8 cellular contexts compared by ENCODE assay signal in the genomic region with DNA sequence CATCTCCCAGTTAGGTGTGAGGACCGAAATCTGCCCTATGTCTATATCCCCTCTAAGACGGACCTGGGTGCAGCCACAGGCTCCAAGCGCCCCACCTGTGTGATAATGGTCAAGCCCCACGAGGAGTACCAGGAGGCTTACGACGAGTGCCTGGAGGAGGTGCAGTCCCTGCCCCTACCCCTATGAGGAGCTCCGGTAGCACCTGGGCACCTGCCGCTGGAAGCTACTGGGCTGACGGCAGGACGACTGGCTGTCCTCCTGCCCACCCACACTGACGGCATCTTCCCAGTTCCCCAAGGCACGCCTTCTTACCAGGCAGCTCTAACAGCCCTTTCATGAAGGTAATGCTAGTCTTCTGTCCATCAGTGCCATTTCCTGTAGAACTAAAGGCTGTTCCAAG.
DNase-seq lines count a peak whose midpoint lies in the region; ATAC-seq, FAIRE-seq and TF ChIP-seq lines count a peak whose summit lies in the region.
"Not testable (repeated sequence)": the region's sequence is repeated elsewhere in the genome, so short reads cannot be mapped to it uniquely, and the experiment has no call there.

No MANE protein-coding gene starts in this region.

- not testable (repeated sequence) for TF ChIP-seq EP300 in HepG2 (IDR thresholded peaks at IDR 0.05; ENCODE audit: low read depth in 2 of 2, low read length in 2 of 2); HepG2 (CRISPR knock-in tag; IDR thresholded peaks at IDR 0.05; ENCODE audit: borderline replicate concordance)

- not testable (repeated sequence) for H3K4me3 ChIP-seq in AG04450 (ENCODE audit: low read depth, low read length); HepG2 (replicated peaks in 1 of 3; ENCODE audit: insufficient read depth in 1 of 3, low read depth in 2 of 3, low read length in 3 of 3)

- not testable (repeated sequence) for H2AFZ ChIP-seq in HepG2 (ENCODE audit: low read length)

- not testable (repeated sequence) for FAIRE-seq in HepG2 (lab: Jason Lieb, UNC)

- not testable (repeated sequence) for H3K36me3 ChIP-seq in HepG2 (replicated peaks in 1 of 2; ENCODE audit: control insufficient read depth in 1 of 2, insufficient read depth in 2 of 2, low read length in 2 of 2)

- BruUV-seq in MCF 10A (replicated peaks; lab: Mats Ljungman, UMichigan); HepG2 (replicated peaks; lab: Mats Ljungman, UMichigan): not testable (repeated sequence)

- TF ChIP-seq CTCF in AG04450 (IDR thresholded peaks at IDR 0.05; ENCODE audit: low read depth, low read length): not testable (repeated sequence)
- TF ChIP-seq CTCF in GM12872 (IDR thresholded peaks at IDR 0.05; ENCODE audit: insufficient read depth, low read depth, low read length): 0 out of 3 replicates have a peak, but pooled peaks have one; percentile 25
- 0 out of 2 replicates have a peak, but pooled peaks have one; percentile 8 for TF ChIP-seq CTCF in VCaP (conservative IDR thresholded peaks at IDR 0.05)
- TF ChIP-seq CTCF in MCF 10A (IDR thresholded peaks at IDR 0.05; ENCODE audit: unreplicated experiment): peak; percentile 11
- TF ChIP-seq CTCF in foreskin keratinocyte (conservative IDR thresholded peaks at IDR 0.05): peak; percentile 61
- TF ChIP-seq CTCF in HepG2 (CRISPR knock-in tag; IDR thresholded peaks at IDR 0.05): peak; percentile 42

- intact Hi-C loops in MCF 10A (cut with micrococcal nuclease); HepG2 (cut with micrococcal nuclease; ENCODE audit: unreplicated experiment): not testable (repeated sequence)

- not testable (repeated sequence) for H4K20me1 ChIP-seq in HepG2 (ENCODE audit: insufficient read depth, low read length)

- H3K36me3 Mint-ChIP-seq in MCF 10A (ENCODE audit: insufficient read depth, unreplicated experiment): not testable (repeated sequence)

- in situ Hi-C loops in HepG2 (cut with HindIII; ENCODE audit: extremely low pct_ligation_motif_present, low pct_unique_long_range_greater_than_20kb): not testable (repeated sequence)

- H3K9me3 Mint-ChIP-seq in MCF 10A (ENCODE audit: unreplicated experiment): not testable (repeated sequence)

- ATAC-seq in foreskin keratinocyte (peak; percentile 75), HepG2 (peak; percentile 89)

- H3K27me3 Mint-ChIP-seq in MCF 10A (ENCODE audit: insufficient read depth, unreplicated experiment): not testable (repeated sequence)

- DNase-seq in AG04450 (ENCODE audit: low read depth, low spot score); MCF 10A (ENCODE audit: unreplicated experiment); foreskin keratinocyte; HepG2 (ENCODE audit: low spot score): not testable (repeated sequence)
- peak; percentile 63 for DNase-seq in HT-29 (ENCODE audit: low spot score)
- DNase-seq in stimulated activated CD4-positive, alpha-beta T cell treated with anti-CD3 and anti-CD28 coated beads, Interleukin-1b, Interleukin-23, amount 100 ng/mL, for 48 hours: peak; percentile 1

- not testable (repeated sequence) for TF ChIP-seq POLR2A in HepG2 (IDR thresholded peaks at IDR 0.05; ENCODE audit: insufficient read depth in 1 of 2, low read depth in 2 of 2, low read length in 2 of 2)

- not testable (repeated sequence) for H3K4me2 ChIP-seq in HepG2 (ENCODE audit: low read depth, low read length)

- not testable (repeated sequence) for H3K4me3 Mint-ChIP-seq in MCF 10A (ENCODE audit: unreplicated experiment)

- peak overlapping the region; percentile 11 for H3K27ac ChIP-seq in AG04450 (ENCODE audit: low read depth, low read length)
- not testable (repeated sequence) for H3K27ac ChIP-seq in VCaP; foreskin keratinocyte; HepG2 (ENCODE audit: extremely low read length, insufficient read depth, low read length)

- not testable (repeated sequence) for H3K4me1 Mint-ChIP-seq in MCF 10A (ENCODE audit: insufficient read depth, unreplicated experiment)

- not testable (repeated sequence) for H3K9ac ChIP-seq in HepG2 (ENCODE audit: insufficient read depth, low read depth, low read length)

- 90% methylated on average over 11 of the region's 12 CpGs for WGBS in HepG2 (ENCODE audit: low lambda C conversion rate)

- H3K27ac Mint-ChIP-seq in MCF 10A (ENCODE audit: low read depth, unreplicated experiment): peak overlapping the region; percentile 51

- TF ChIP-seq RAD21 in HepG2 (CRISPR knock-in tag; IDR thresholded peaks at IDR 0.05): not testable (repeated sequence)

- POLR2A ChIA-PET in AG04450 (lab: Yijun Ruan, JAX): not testable (repeated sequence)
- POLR2A ChIA-PET in MCF 10A (lab: Yijun Ruan, JAX): interaction anchor here (0.6 to 1.0 kb wide), 3 partner anchors 74 to 375 kb away, joined by 3 to 4 read pairs (median 3); no protein-coding TSS in a partner anchor
- POLR2A ChIA-PET in HepG2 (lab: Yijun Ruan, JAX): interaction anchor here (0.7 kb wide), 1 partner anchor 24 kb away, joined by 3 read pairs; no protein-coding TSS in a partner anchor

- not testable (repeated sequence) for H3K27me3 ChIP-seq in AG04450 (ENCODE audit: control insufficient read depth, insufficient read depth, low read length); foreskin keratinocyte; HepG2 (ENCODE audit: control insufficient read depth in 1 of 2, insufficient read depth in 2 of 2, low read length in 2 of 2)

- CTCF ChIA-PET in AG04450 (lab: Charles Lee); MCF 10A (lab: Yijun Ruan, JAX); HepG2 (lab: Yijun Ruan, JAX; ENCODE audit: low intra/inter-chr PET ratio, low total read pairs): not testable (repeated sequence)

- peaks cover 11% of the 10 kb centered on the region for H3K4me1 ChIP-seq in foreskin keratinocyte
- H3K4me1 ChIP-seq in HepG2 (ENCODE audit: insufficient read depth, low read length): not testable (repeated sequence)

- not testable (repeated sequence) for H3K9me3 ChIP-seq in AG04450 (ENCODE audit: control insufficient read depth, insufficient read depth, low read length); HepG2 (ENCODE audit: low read length)

- H3K79me2 ChIP-seq in HepG2 (ENCODE audit: insufficient read depth, low read length): not testable (repeated sequence)

TF ChIP-seq in HepG2, 621 proteins besides CTCF, POLR2A, EP300 and RAD21:
- TF ChIP-seq STAG1 (CRISPR knock-in tag; IDR thresholded peaks at IDR 0.05) (peak; percentile 42), ZBTB38 (CRISPR knock-in tag; IDR thresholded peaks at IDR 0.05) (0 out of 2 replicates have a peak, but pooled peaks have one; percentile 39)
